In genomic region chr2:74005786-74006185, GRCh38 we compare ENCODE assay signal across 18 cellular contexts. TPM values are rescaled to one million over a fixed set of nuclear protein-coding genes. Genes with fewer than 3 reads are reported as not detected.
DNase-seq lines count a peak whose midpoint lies in the region; ATAC-seq and TF ChIP-seq lines count a peak whose summit lies in the region.
"Had no signal": no experiment of that assay in that cellular context is flagged by ENCODE, and none has a peak within 500 bp of the region (broad histone marks: within the 10 kb centered on the region; RNA-seq: fewer than 3 reads in every experiment).

No MANE protein-coding gene starts in this region.

- no peaks in the 10 kb centered on the region for H3K9me3 ChIP-seq in GM23248 (ENCODE audit: low read depth)
- H3K9me3 ChIP-seq in spleen: no peaks in the 10 kb centered on the region
- H3K9me3 ChIP-seq: mucosa of descending colon, thyroid gland had no signal

- no peak overlapping the region for H2AFZ ChIP-seq in GM23248

- no peaks in the 10 kb centered on the region for H3K27me3 ChIP-seq in GM23248 (replicated peaks; ENCODE audit: insufficient read depth)
- H3K27me3 ChIP-seq in spleen (replicated peaks in 1 of 7): no peaks in the 10 kb centered on the region
- H3K27me3 ChIP-seq: cardiac muscle cell, thyroid gland had no signal

- peaks cover 30% of the 10 kb centered on the region for H3K4me1 ChIP-seq in GM23248 (ENCODE audit: insufficient read depth)
- peaks cover 9 to 86% (median 49%) of the 10 kb centered on the region in 6 donors for H3K4me1 ChIP-seq in spleen

- H3K9me2 ChIP-seq in GM23248 (ENCODE audit: insufficient read depth): no peaks in the 10 kb centered on the region

- no peaks in the 10 kb centered on the region for H3K9me3 Mint-ChIP-seq in brain
- H3K9me3 Mint-ChIP-seq: activated CD8-positive, alpha-beta T cell treated with anti-CD3 and anti-CD28 coated beads for 36 hours; activated naive CD8-positive, alpha-beta T cell treated with anti-CD3 and anti-CD28 coated beads, Interleukin-2, amount 50 U/mL, for 24 hours; activated T-helper 1 cell treated with anti-CD3 and anti-CD28 coated beads, Interleukin-12 subunit alpha, Interleukin-12 subunit beta, Interleukin-2, Interleukin-4 antibody, amounts not matched to agents 30 ng/mL and 10 ng/mL and 1 ng/mL, durations not matched to agents 14 hours and 24 hours and 36 hours; CD14-positive monocyte; effector memory CD8-positive, alpha-beta T cell had no signal

- H3K9ac ChIP-seq in GM23248: no peak overlapping the region

- peaks cover 10% of the 10 kb centered on the region; the same call in 1 of the 2 replicates for H3F3A ChIP-seq in GM23248 (ENCODE audit: insufficient read depth)

- H3K4me2 ChIP-seq in GM23248 (ENCODE audit: unreplicated experiment): no peak overlapping the region

- intact Hi-C loops in spleen (cut with DNase I; ENCODE audit: low total_unique reads): no loop called here

- no peak overlapping the region for H3K4me3 ChIP-seq in GM23248
- H3K4me3 ChIP-seq in spleen: no peak overlapping the region
- H3K4me3 ChIP-seq: cardiac muscle cell, mucosa of descending colon, thyroid gland had no signal

- no peak for TF ChIP-seq CTCF in brain (conservative IDR thresholded peaks at IDR 0.05)
- no peak for TF ChIP-seq CTCF in spleen (IDR thresholded peaks at IDR 0.05 in 8 of 11, conservative IDR thresholded peaks at IDR 0.05 in 3 of 11)

- TF ChIP-seq POLR2A in spleen (IDR thresholded peaks at IDR 0.05): no peak

- no peak overlapping the region for H3K27ac ChIP-seq in GM23248
- H3K27ac ChIP-seq in spleen: no peak overlapping the region
- H3K27ac ChIP-seq: cardiac muscle cell, thyroid gland had no signal

- no peaks in the 10 kb centered on the region for H4K20me1 ChIP-seq in GM23248 (ENCODE audit: insufficient read depth)

- H3K36me3 ChIP-seq in GM23248 (ENCODE audit: low read depth) (no peaks in the 10 kb centered on the region), spleen (peaks cover 0 to 65% (median 0%) of the 10 kb centered on the region in 6 donors)
- H3K36me3 ChIP-seq: cardiac muscle cell, thyroid gland had no signal

- H3K27ac Mint-ChIP-seq in brain: peak overlapping the region; percentile 30 to 94 (median 58)
- H3K27ac Mint-ChIP-seq: activated CD8-positive, alpha-beta T cell treated with anti-CD3 and anti-CD28 coated beads for 36 hours; activated naive CD8-positive, alpha-beta T cell treated with anti-CD3 and anti-CD28 coated beads, Interleukin-2, amount 50 U/mL, for 24 hours; activated T-helper 1 cell treated with anti-CD3 and anti-CD28 coated beads, Interleukin-12 subunit alpha, Interleukin-12 subunit beta, Interleukin-2, Interleukin-4 antibody, amounts not matched to agents 30 ng/mL and 10 ng/mL and 1 ng/mL, durations not matched to agents 14 hours and 24 hours and 36 hours; effector memory CD8-positive, alpha-beta T cell had no signal

- in situ Hi-C loops in GM23248 (cut with MboI): no loop called here

- peaks cover 14% of the 10 kb centered on the region for H3K27me3 Mint-ChIP-seq in brain
- H3K27me3 Mint-ChIP-seq: activated CD8-positive, alpha-beta T cell treated with anti-CD3 and anti-CD28 coated beads for 36 hours; activated naive CD8-positive, alpha-beta T cell treated with anti-CD3 and anti-CD28 coated beads, Interleukin-2, amount 50 U/mL, for 24 hours; effector memory CD8-positive, alpha-beta T cell had no signal

- H3K4me3 Mint-ChIP-seq in brain: peak overlapping the region; percentile 59 to 97 (median 73)
- H3K4me3 Mint-ChIP-seq: activated CD8-positive, alpha-beta T cell treated with anti-CD3 and anti-CD28 coated beads for 36 hours; activated naive CD8-positive, alpha-beta T cell treated with anti-CD3 and anti-CD28 coated beads, Interleukin-2, amount 50 U/mL, for 24 hours; CD14-positive monocyte had no signal

- peaks cover 94% of the 10 kb centered on the region for H3K4me1 Mint-ChIP-seq in brain

- WGBS in GM23248 (ENCODE audit: low coverage in 1 of 2, low lambda C conversion rate in 2 of 2, missing lambda C conversion rate in 2 of 2), 2 experiments: 75 to 81% methylated on average over 8 of the region's 8 CpGs
- WGBS in spleen, 5 donors: 73 to 90% (median 85%) methylated on average over 5 to 8 of the region's 8 CpGs

- DNase-seq in GM23248: peak; percentile 47
- peak; percentile 32 for DNase-seq in islet precursor cell
- DNase-seq in spleen: peak; percentile 29
- DNase-seq: activated CD8-positive, alpha-beta T cell treated with anti-CD3 and anti-CD28 coated beads for 36 hours; activated naive CD8-positive, alpha-beta T cell treated with anti-CD3 and anti-CD28 coated beads, Interleukin-2, amount 50 U/mL, for 24 hours; DND-41; effector memory CD8-positive, alpha-beta T cell; mucosa of descending colon; NCI-H1417 treated with DMSO at 0.1 percent for 48 hours; thyroid gland had no signal

- ATAC-seq in HG02798 (IDR thresholded peaks at IDR 0.05; ENCODE audit: poor library complexity, unreplicated experiment) (no peak), GM21786 (IDR thresholded peaks at IDR 0.05; ENCODE audit: unreplicated experiment) (no peak), GM18870 (IDR thresholded peaks at IDR 0.05; ENCODE audit: unreplicated experiment) (no peak)
- ATAC-seq: activated CD8-positive, alpha-beta T cell treated with anti-CD3 and anti-CD28 coated beads for 36 hours; activated naive CD8-positive, alpha-beta T cell treated with anti-CD3 and anti-CD28 coated beads, Interleukin-2, amount 50 U/mL, for 24 hours; effector memory CD8-positive, alpha-beta T cell; left colon; mucosa of descending colon had no signal

- peaks cover 61% of the 10 kb centered on the region for H3K79me2 ChIP-seq in GM23248 (ENCODE audit: insufficient read depth)

- H3K36me3 Mint-ChIP-seq in brain: peaks cover 18% of the 10 kb centered on the region

RNA-seq across cellular contexts. Expression of gene TET3, which starts 21.1 kb away (rescaled TPM):
- 2.9 and 4.3 TPM in 2 replicates for total RNA-seq in GM23248 (2014; rRNA removed; shearing (Covaris generic))
- 1.3 TPM in 2 replicates for polyA plus RNA-seq in GM23248 (2016; fragmentation: Nextera tagmentation; extraction: Ambion mirVana)
- 9.4 TPM for polyA plus RNA-seq in brain (ENCODE audit: insufficient read depth, low read depth, low replicate concordance)
- total RNA-seq in spleen: 10 to 100 TPM; 18.9 to 27.6 (median 24.0) TPM
- 1 to 10 TPM; 1.6 to 3.9 (median 1.7) TPM for polyA plus RNA-seq in spleen
